ENCODE assay signal across 8 cellular contexts in genomic region chr6:31396422-31397152, GRCh38. TPM values are rescaled to one million over a fixed set of nuclear protein-coding genes. Genes with fewer than 3 reads are reported as not detected.
DNase-seq lines count a peak whose midpoint lies in the region; ATAC-seq and TF ChIP-seq lines count a peak whose summit lies in the region.

No MANE protein-coding gene starts in this region.

- H4K20me1 ChIP-seq in DOHH2 (ENCODE audit: control insufficient read depth, insufficient read depth, low read depth, low read length): no peaks in the 10 kb centered on the region

- no peak overlapping the region for H3K4me3 ChIP-seq in DOHH2 (ENCODE audit: low read length)
- H3K4me3 ChIP-seq in fibroblast of pulmonary artery (replicated peaks; ENCODE audit: low read depth, low read length): no peak overlapping the region

- peak overlapping the region in 1 of 2 donors; percentile 5 for H3K4me3 Mint-ChIP-seq in activated T-cell treated with anti-CD3 and anti-CD28 coated beads, Interleukin-2, amount 50 U/mL, for 72 hours
- H3K4me3 Mint-ChIP-seq in neural crest cell: peak overlapping the region; percentile 81

- peaks cover 43% of the 10 kb centered on the region for H3K4me1 Mint-ChIP-seq in activated T-cell treated with anti-CD3 and anti-CD28 coated beads, Interleukin-2, amount 50 U/mL, for 72 hours (ENCODE audit: low read depth)
- H3K4me1 Mint-ChIP-seq in neural crest cell: peaks cover 28% of the 10 kb centered on the region

- H3K4me2 ChIP-seq in DOHH2 (ENCODE audit: low read length): peak overlapping the region; percentile 48

- peak; percentile 70 to 76 for ATAC-seq in activated T-cell treated with anti-CD3 and anti-CD28 coated beads, Interleukin-2, amount 50 U/mL, for 72 hours (replicated peaks in 1 of 2)

- no peaks in the 10 kb centered on the region for H3K9me3 ChIP-seq in DOHH2 (ENCODE audit: control insufficient read depth, insufficient read depth, low read length)

- H3K27ac Mint-ChIP-seq in activated T-cell treated with anti-CD3 and anti-CD28 coated beads, Interleukin-2, amount 50 U/mL, for 72 hours: peak overlapping the region; percentile 42
- no peak overlapping the region for H3K27ac Mint-ChIP-seq in neural crest cell (ENCODE audit: unreplicated experiment)

- H3K9me3 Mint-ChIP-seq in activated T-cell treated with anti-CD3 and anti-CD28 coated beads, Interleukin-2, amount 50 U/mL, for 72 hours: no peaks in the 10 kb centered on the region
- H3K9me3 Mint-ChIP-seq in neural crest cell: no peaks in the 10 kb centered on the region

- H3K27me3 Mint-ChIP-seq in activated T-cell treated with anti-CD3 and anti-CD28 coated beads, Interleukin-2, amount 50 U/mL, for 72 hours (ENCODE audit: low read depth): no peaks in the 10 kb centered on the region
- H3K27me3 Mint-ChIP-seq in neural crest cell (ENCODE audit: low read depth): peaks cover 15% of the 10 kb centered on the region

- H3K27me3 ChIP-seq in DOHH2 (ENCODE audit: control insufficient read depth, low read length): no peaks in the 10 kb centered on the region

- H3K79me2 ChIP-seq in DOHH2 (ENCODE audit: control insufficient read depth, low read length): peaks cover 36% of the 10 kb centered on the region

- DNase-seq in HuH-7.5 (ENCODE audit: low spot score) (peak; percentile 29), RKO (ENCODE audit: low spot score) (peak; percentile 85), fibroblast of pulmonary artery (ENCODE audit: low read depth) (peak; percentile 84), neural crest cell (ENCODE audit: low read depth, low spot score) (peak; percentile 86), substantia nigra (lab: John Stamatoyannopoulos, UW) (peak in 43 of 49 donors; percentile 2 to 86 (median 57)), NCI-H446 treated with DMSO at 0.1 percent for 48 hours (lab: John Stamatoyannopoulos, UW) (no peak)
- DNase-seq in activated T-cell treated with anti-CD3 and anti-CD28 coated beads, Interleukin-2, amount 50 U/mL, for 72 hours: peak; percentile 82 to 89

- peaks cover 0 to 7% of the 10 kb centered on the region in 2 donors for H3K36me3 Mint-ChIP-seq in activated T-cell treated with anti-CD3 and anti-CD28 coated beads, Interleukin-2, amount 50 U/mL, for 72 hours (ENCODE audit: insufficient read depth in 2 of 2)
- H3K36me3 Mint-ChIP-seq in neural crest cell (ENCODE audit: low read depth): no peaks in the 10 kb centered on the region

- H3K36me3 ChIP-seq in DOHH2 (ENCODE audit: control insufficient read depth, low read length): no peaks in the 10 kb centered on the region; the same call in 1 of the 2 replicates

- H3F3A ChIP-seq in DOHH2 (ENCODE audit: control insufficient read depth, insufficient read depth): peaks cover 11% of the 10 kb centered on the region

- peak; percentile 86 for TF ChIP-seq CTCF in DOHH2 (IDR thresholded peaks at IDR 0.05; ENCODE audit: low read depth, low read length, poor library complexity, severe bottlenecking)
- TF ChIP-seq CTCF in fibroblast of pulmonary artery (IDR thresholded peaks at IDR 0.05; ENCODE audit: low read length, missing control alignments): peak; percentile 87
- peak; percentile 77 for TF ChIP-seq CTCF in neural crest cell (conservative IDR thresholded peaks at IDR 0.05)

- H3K9me2 ChIP-seq in DOHH2 (replicated peaks; ENCODE audit: control insufficient read depth, low read length): no peaks in the 10 kb centered on the region

- H3K4me1 ChIP-seq in DOHH2 (ENCODE audit: control insufficient read depth, low read length): peaks cover 25% of the 10 kb centered on the region

- H3K27ac ChIP-seq in DOHH2 (ENCODE audit: low read depth, low read length) (no peak overlapping the region), substantia nigra (ENCODE audit: low read depth, low read length, poor library complexity, severe bottlenecking) (no peak overlapping the region)

RNA-seq across cellular contexts. Expression of gene MICA, which starts 6.8 kb away (rescaled TPM):
- total RNA-seq in activated T-cell treated with anti-CD3 and anti-CD28 coated beads, Interleukin-2, amount 50 U/mL, for 72 hours: 1 to 10 TPM; 4.6 to 9.5 TPM
- total RNA-seq in neural crest cell: 21.1 and 21.7 TPM in 2 replicates

RNA-seq across cellular contexts. Expression of gene HLA-B, which starts 39.6 kb away (rescaled TPM):
- 1,000 to 10,000 TPM; 3,527 to 3,556 TPM for total RNA-seq in activated T-cell treated with anti-CD3 and anti-CD28 coated beads, Interleukin-2, amount 50 U/mL, for 72 hours
- total RNA-seq in neural crest cell: 29.5 and 35.5 TPM in 2 replicates

Comparison
In these comparisons a context has a peak if more than half of its experiments do, and no peak if none do; other contexts are left out.
1. RNA of gene HLA-B, which starts 39.6 kb away (total RNA-seq): 3,527 to 3,556 TPM in activated T-cell treated with anti-CD3 and anti-CD28 coated beads, Interleukin-2, amount 50 U/mL, for 72 hours; 29.5 to 35.5 TPM in neural crest cell; every median in the first group is over 10 times any median in the second.
2. Peak in every context shown above with its lines, with median percentiles within 50 percentile points of each other: CTCF ChIP-seq.